ENCODE assay signal across 8 cellular contexts in genomic region chr1:22831729-22832413, GRCh38.
DNase-seq lines count a peak whose midpoint lies in the region; ATAC-seq, FAIRE-seq and TF ChIP-seq lines count a peak whose summit lies in the region.
"Had no signal": no experiment of that assay in that cellular context is flagged by ENCODE, and none has a peak within 500 bp of the region (broad histone marks: within the 10 kb centered on the region; RNA-seq: fewer than 3 reads in every experiment).

No MANE protein-coding gene starts in this region.

- no peaks in the 10 kb centered on the region for H3K9me3 ChIP-seq in PC-3 (ENCODE audit: low read length)
- H3K9me3 ChIP-seq in small intestine (ENCODE audit: control insufficient read depth, low read depth) = no peaks in the 10 kb centered on the region

- H3K4me1 ChIP-seq in PC-3 (ENCODE audit: insufficient read depth, low read length) (peaks cover 58% of the 10 kb centered on the region), small intestine (ENCODE audit: control insufficient read depth in 2 of 2, insufficient read depth in 1 of 2, low read depth in 1 of 2, low read length in 1 of 2) (peaks cover 0 to 4% of the 10 kb centered on the region in 2 donors)

- ATAC-seq in PC-3 (peak; percentile 99), HG02798 (IDR thresholded peaks at IDR 0.05; ENCODE audit: poor library complexity, unreplicated experiment) (no peak)

- H3K27me3 ChIP-seq in PC-3 (ENCODE audit: low read length) = no peaks in the 10 kb centered on the region
- H3K27me3 ChIP-seq in small intestine (ENCODE audit: control insufficient read depth in 2 of 2, insufficient read depth in 2 of 2, low read length in 2 of 2) = no peaks in the 10 kb centered on the region

- peak; percentile 90 for DNase-seq in H4 (ENCODE audit: low spot score)
- DNase-seq in PC-3 = peak; percentile 96
- DNase-seq in fibroblast of gingiva (ENCODE audit: low read depth) = peak; percentile 75
- DNase-seq in small intestine = peak; percentile 92
- no peak for DNase-seq in D721Med (ENCODE audit: insufficient read length, low spot score)
- no peak for DNase-seq in ecto neural progenitor cell (ENCODE audit: low spot score)
- DNase-seq: Karpas-422 had no signal

- 48 to 64% (median 48%) methylated on average over 6 of the region's 6 CpGs for WGBS in small intestine, 3 donors

- TF ChIP-seq CTCF in PC-3 (conservative IDR thresholded peaks at IDR 0.05; ENCODE audit: low read depth, low read length) (no peak), D721Med (IDR thresholded peaks at IDR 0.05; ENCODE audit: insufficient read depth, missing control alignments) (no peak)

- H3K79me2 ChIP-seq in PC-3 (ENCODE audit: low read length) = no peaks in the 10 kb centered on the region

- POLR2A ChIA-PET in PC-3 (lab: Charles Lee; ENCODE audit: unreplicated experiment) = no interaction called here

- FAIRE-seq in small intestine (lab: Jason Lieb, UNC) (no peak), D721Med (lab: Jason Lieb, UNC) (no peak)

- H3F3A ChIP-seq in PC-3 (ENCODE audit: low read length, unreplicated experiment) = peaks cover 4% of the 10 kb centered on the region

- H3K4me3 ChIP-seq in PC-3 (ENCODE audit: low read length) = peak overlapping the region; percentile 44; the same call in 1 of the 2 replicates
- no peak overlapping the region for H3K4me3 ChIP-seq in small intestine (ENCODE audit: low read depth in 1 of 2, low read length in 2 of 2)

- peak overlapping the region; percentile 53 for H2AFZ ChIP-seq in PC-3 (ENCODE audit: low read length)

- no peaks in the 10 kb centered on the region for H3K36me3 ChIP-seq in PC-3 (ENCODE audit: low read depth, low read length)
- H3K36me3 ChIP-seq in small intestine (ENCODE audit: control insufficient read depth in 2 of 2, insufficient read depth in 2 of 2, low read length in 2 of 2) = no peaks in the 10 kb centered on the region

- CTCF ChIA-PET in PC-3 (lab: Charles Lee) = interaction anchor here (0.7 to 1.3 kb wide), 3 partner anchors 30 to 187 kb away, joined by 3 to 6 read pairs (median 3); no protein-coding TSS in a partner anchor

- no peaks in the 10 kb centered on the region for H3K9me2 ChIP-seq in PC-3 (replicated peaks; ENCODE audit: low read length)

- H3K4me2 ChIP-seq in PC-3 (ENCODE audit: low read length) = peak overlapping the region; percentile 79

- no peaks in the 10 kb centered on the region for H4K20me1 ChIP-seq in PC-3 (ENCODE audit: low read length)

- BruUV-seq in PC-3 (replicated peaks; lab: Mats Ljungman, UMichigan) = no TSS peak

- peak overlapping the region; percentile 99 for H3K27ac ChIP-seq in PC-3 (ENCODE audit: low read length)
- H3K27ac ChIP-seq in small intestine (ENCODE audit: low read depth in 1 of 2, low read length in 1 of 2) = peak overlapping the region; percentile 38 to 72

- peak overlapping the region; percentile 80 for H3K9ac ChIP-seq in PC-3 (ENCODE audit: low read length)

- intact Hi-C loops in PC-3 (cut with micrococcal nuclease) = no loop called here

Comparison
In these comparisons a context has a peak if more than half of its experiments do, and no peak if none do; other contexts are left out.
1. DNase-seq: peak in H4 (single experiment), PC-3 (single experiment), fibroblast of gingiva (single experiment) and small intestine (single experiment); none in D721Med (single experiment) and ecto neural progenitor cell (single experiment).